In the genomic region with DNA sequence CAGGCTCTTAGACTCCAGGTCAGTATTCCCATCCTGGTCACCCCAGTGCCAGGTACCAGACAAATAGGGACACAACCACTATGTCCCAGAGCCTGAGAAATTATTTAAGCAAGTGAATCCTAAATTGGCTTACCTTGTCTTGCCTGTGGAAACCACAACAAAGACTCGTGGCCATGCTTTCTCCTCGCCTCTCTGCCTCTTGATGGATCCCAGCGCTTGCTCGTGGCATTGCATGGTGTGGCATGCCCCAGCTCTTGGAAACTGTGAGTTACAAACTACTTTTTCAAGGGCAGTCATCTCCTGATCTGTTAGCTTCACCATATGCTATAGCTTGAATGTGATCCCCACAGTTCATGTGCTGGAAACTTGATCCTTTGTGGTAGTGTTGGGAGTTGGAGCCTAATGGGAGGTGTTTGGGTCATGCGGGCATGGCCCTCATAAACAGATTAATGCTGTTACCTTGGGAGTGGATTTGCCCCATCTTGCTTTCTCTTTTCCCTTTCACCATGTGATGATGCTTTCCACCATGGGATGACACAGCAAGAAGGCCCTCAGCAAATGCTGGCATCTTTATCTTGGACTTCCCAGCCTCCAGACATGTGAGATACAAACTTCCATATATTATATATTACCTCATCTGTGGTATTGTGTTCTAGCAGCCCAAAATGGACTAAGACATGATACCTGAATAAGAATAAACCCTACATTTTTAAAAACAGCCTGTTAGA, we compare ENCODE assay signal across 27 cellular contexts. TPM values are rescaled to one million over a fixed set of nuclear protein-coding genes. Genes with fewer than 3 reads are reported as not detected.
DNase-seq lines count a peak whose midpoint lies in the region; ATAC-seq and TF ChIP-seq lines count a peak whose summit lies in the region.
"Had no signal": no experiment of that assay in that cellular context is flagged by ENCODE, and none has a peak within 500 bp of the region (broad histone marks: within the 10 kb centered on the region; RNA-seq: fewer than 3 reads in every experiment).

No MANE protein-coding gene starts in this region.

- H3K9me3 ChIP-seq in mesenchymal stem cell (ENCODE audit: control insufficient read depth, low read length): no peaks in the 10 kb centered on the region
- H3K9me3 ChIP-seq: BE2C, SJCRH30 had no signal

- no peak overlapping the region for H4K91ac ChIP-seq in mesenchymal stem cell (ENCODE audit: low read length)

- H3K9ac ChIP-seq in mesenchymal stem cell (ENCODE audit: low read length): no peak overlapping the region
- H3K9ac ChIP-seq: GM23248, KMS-11 had no signal

- peak overlapping the region; percentile 6 for H3K4me2 ChIP-seq in mesenchymal stem cell (ENCODE audit: low read length, poor library complexity, severe bottlenecking)
- H3K4me2 ChIP-seq: KMS-11, PC-9 had no signal

- no peak for TF ChIP-seq CTCF in HFFc6 (IDR thresholded peaks at IDR 0.05)

- H3K23ac ChIP-seq in mesenchymal stem cell (ENCODE audit: low read length in 2 of 2): no peak overlapping the region

- no peaks in the 10 kb centered on the region; the same call in 1 of the 2 replicates for H3K27me3 Mint-ChIP-seq in HFFc6 (ENCODE audit: insufficient read depth)

- H3K27me3 ChIP-seq in mesenchymal stem cell (ENCODE audit: control insufficient read depth in 1 of 2, insufficient read depth in 1 of 2, low read length in 2 of 2): peaks cover 0 to 5% of the 10 kb centered on the region in 2 experiments
- H3K27me3 ChIP-seq: BE2C, SJCRH30 had no signal

- H3K4me1 Mint-ChIP-seq in HFFc6 (ENCODE audit: low read depth): no peaks in the 10 kb centered on the region
- H3K4me1 Mint-ChIP-seq: CD14-positive monocyte; CD8-positive, alpha-beta memory T cell had no signal

- no peaks in the 10 kb centered on the region for H3K79me1 ChIP-seq in mesenchymal stem cell (replicated peaks; ENCODE audit: low read length, poor library complexity, severe bottlenecking)

- no peak overlapping the region for H3K4me3 Mint-ChIP-seq in HFFc6
- H3K4me3 Mint-ChIP-seq: CD14-positive monocyte; CD8-positive, alpha-beta memory T cell had no signal

- H3K27ac ChIP-seq in mesenchymal stem cell (ENCODE audit: low read length, poor library complexity, severe bottlenecking): no peak overlapping the region
- H3K27ac ChIP-seq: GM23248, KMS-11, PC-9, SJCRH30 had no signal

- H3K4me3 ChIP-seq in Jurkat, Clone E6-1 (ENCODE audit: low read length): no peak overlapping the region
- no peak overlapping the region for H3K4me3 ChIP-seq in mesenchymal stem cell (ENCODE audit: insufficient read depth in 1 of 2, low read depth in 1 of 2, low read length in 2 of 2)
- H3K4me3 ChIP-seq: GM23248, PC-9, SJCRH30 had no signal

- peak; percentile 15 for DNase-seq in DMS 273 (lab: John Stamatoyannopoulos, UW; ENCODE audit: unreplicated experiment)
- DNase-seq in DMS 273 treated with DMSO at 0.1 percent for 48 hours (lab: John Stamatoyannopoulos, UW): no peak
- peak; percentile 53 for DNase-seq in Jurkat, Clone E6-1 (ENCODE audit: low read depth, low spot score)
- DNase-seq in SW480 (ENCODE audit: low spot score): peak; percentile 29
- no peak for DNase-seq in mesenchymal stem cell
- DNase-seq in HFFc6: no peak
- no peak for DNase-seq in HCEC 1CT
- DNase-seq: 8988T; ACHN; BE2C; CD8-positive, alpha-beta memory T cell; DMS153; GM23248; H7; NCI-H1048; NCI-H1417; NCI-H1694; NCI-H2081; NCI-H345; NCI-H510A treated with DMSO at 0.1 percent for 48 hours; PC-9; SJCRH30 had no signal

- ATAC-seq in HG02678 (IDR thresholded peaks at IDR 0.05; ENCODE audit: unreplicated experiment): no peak
- ATAC-seq: Right ventricle myocardium inferior, SK-N-SH treated with all-trans-retinoic acid at 6 μM for 48 hours had no signal

- H2BK120ac ChIP-seq in mesenchymal stem cell (ENCODE audit: low read depth, low read length): no peak overlapping the region

- H3K36me3 Mint-ChIP-seq in HFFc6 (ENCODE audit: low read depth): no peaks in the 10 kb centered on the region
- H3K36me3 Mint-ChIP-seq: CD14-positive monocyte; CD8-positive, alpha-beta memory T cell had no signal

- H3K36me3 ChIP-seq in mesenchymal stem cell (ENCODE audit: control insufficient read depth in 1 of 2, insufficient read depth in 2 of 2, low read depth in 1 of 2, low read length in 2 of 2): no peaks in the 10 kb centered on the region
- H3K36me3 ChIP-seq: BE2C, SJCRH30 had no signal

- H2BK5ac ChIP-seq in mesenchymal stem cell (ENCODE audit: low read depth, low read length, poor library complexity, severe bottlenecking): no peak overlapping the region

- H2BK12ac ChIP-seq in mesenchymal stem cell (ENCODE audit: low read length in 2 of 2): no peak overlapping the region

- H3K27ac Mint-ChIP-seq in HFFc6: no peak overlapping the region
- H3K27ac Mint-ChIP-seq: CD14-positive monocyte had no signal

- no peak overlapping the region for H3K14ac ChIP-seq in mesenchymal stem cell (ENCODE audit: low read length in 2 of 2)

- no peak overlapping the region for H3K18ac ChIP-seq in mesenchymal stem cell (ENCODE audit: low read depth in 1 of 2, low read length in 2 of 2)

- no peak overlapping the region for H2AFZ ChIP-seq in mesenchymal stem cell (ENCODE audit: low read depth, low read length)
- H2AFZ ChIP-seq: GM23248, PC-9 had no signal

- no peaks in the 10 kb centered on the region for H3K9me3 Mint-ChIP-seq in HFFc6
- H3K9me3 Mint-ChIP-seq: CD8-positive, alpha-beta memory T cell had no signal

- H3K4ac ChIP-seq in mesenchymal stem cell (ENCODE audit: low read depth in 1 of 2, low read length in 2 of 2): no peak overlapping the region

- H4K8ac ChIP-seq in mesenchymal stem cell (ENCODE audit: low read length): no peak overlapping the region

- H2BK15ac ChIP-seq in mesenchymal stem cell (ENCODE audit: low read depth, poor library complexity, severe bottlenecking): no peak overlapping the region

- no peak overlapping the region for H2AK5ac ChIP-seq in mesenchymal stem cell (ENCODE audit: low read length, severe bottlenecking)

- no peaks in the 10 kb centered on the region for H3K4me1 ChIP-seq in mesenchymal stem cell (ENCODE audit: control insufficient read depth, insufficient read depth, low read depth, low read length)
- H3K4me1 ChIP-seq: BE2C, SJCRH30 had no signal

- 93% methylated on average over 5 of the region's 5 CpGs for WGBS in mesenchymal stem cell

RNA-seq across cellular contexts. Expression of a gene that starts 31.2 kb away (rescaled TPM):
- polyA plus RNA-seq in Jurkat, Clone E6-1 (2012; ENCODE audit: insufficient read depth, insufficient read length): 9.6 TPM
- polyA plus RNA-seq in mesenchymal stem cell (2013, experiment 1 of 2): 14.3 TPM
- polyA plus RNA-seq in mesenchymal stem cell (2013, experiment 2 of 2): 15.1 TPM
- 10 to 100 TPM; 15.1 to 19.3 (median 17.9) TPM for total RNA-seq in HFFc6 (2021; fragmentation: NEBNext Ultra II Directional; extraction: Animal tissue kit (Norgen Biotek cat#: 25700))

Comparison
In these comparisons a context has a peak if more than half of its experiments do, and no peak if none do; other contexts are left out.
1. DNase-seq: peak in DMS 273 (single experiment), Jurkat, Clone E6-1 (single experiment) and SW480 (single experiment); none in DMS 273 treated with DMSO at 0.1 percent for 48 hours (single experiment), mesenchymal stem cell (single experiment), HFFc6 (single experiment) and HCEC 1CT (single experiment).